In genomic region chr9:100219347-100219746, GRCh38 we compare ENCODE assay signal across 16 cellular contexts.
A peak's percentile ranks its signal among the peaks of the same experiment; 100 is the strongest.
DNase-seq lines count a peak whose midpoint lies in the region; ATAC-seq, FAIRE-seq and TF ChIP-seq lines count a peak whose summit lies in the region.
"Had no signal": no experiment of that assay in that cellular context is flagged by ENCODE, and none has a peak within 500 bp of the region (broad histone marks: within the 10 kb centered on the region; RNA-seq: fewer than 3 reads in every experiment).

No MANE protein-coding gene starts in this region.

- no peak overlapping the region for H2AFZ ChIP-seq in mammary epithelial cell (ENCODE audit: low read depth, low read length)

- no peaks in the 10 kb centered on the region for H4K20me1 ChIP-seq in mammary epithelial cell (ENCODE audit: insufficient read depth, low read length)

- no TSS peak for BruUV-seq in mammary epithelial cell (replicated peaks; lab: Mats Ljungman, UMichigan)

- intact Hi-C loops in mammary epithelial cell (cut with micrococcal nuclease): loop anchor here (5.0 kb wide), 2 partner anchors 412 to 952 kb away; no protein-coding TSS in a partner anchor
- intact Hi-C loops in head of caudate nucleus (cut with DNase I): loop anchor here (10.0 kb wide), 1 partner anchor 185 kb away; no protein-coding TSS in a partner anchor

- H3K79me2 ChIP-seq in mammary epithelial cell (ENCODE audit: insufficient read depth, low read length): no peaks in the 10 kb centered on the region

- DNase-seq in GM12891 (ENCODE audit: insufficient read length, low spot score): no peak
- DNase-seq in mammary epithelial cell: no peak
- no peak for DNase-seq in NCI-H187 (lab: John Stamatoyannopoulos, UW)
- DNase-seq in head of caudate nucleus: no peak
- no peak for DNase-seq in GM19238 (ENCODE audit: insufficient read length, low spot score)
- DNase-seq: activated CD4-positive, alpha-beta T cell treated with anti-CD3 and anti-CD28 coated beads, Interleukin-2, amount 50 U/mL, for 48 hours; activated naive CD8-positive, alpha-beta T cell treated with anti-CD3 and anti-CD28 coated beads, Interleukin-2, amount 50 U/mL, for 24 hours; EL; naive thymus-derived CD8-positive, alpha-beta T cell; NCI-H1105; NCI-H748 treated with DMSO at 0.1 percent for 48 hours; uterus had no signal

- in situ Hi-C loops in mammary epithelial cell (cut with MboI; ENCODE audit: low sequenced_read_pairs in 2 of 2): loop anchor here (10.0 to 25.0 kb wide), 2 partner anchors 182 to 195 kb away; no protein-coding TSS in a partner anchor

- TF ChIP-seq POLR2A in GM12891 (IDR thresholded peaks at IDR 0.05; ENCODE audit: low read depth, low read length): no peak

- H3K27me3 ChIP-seq in mammary epithelial cell (ENCODE audit: insufficient read depth, low read length): no peaks in the 10 kb centered on the region
- H3K27me3 ChIP-seq: uterus had no signal

- dilution Hi-C loops in mammary epithelial cell (cut with HindIII; ENCODE audit: low sequenced_read_pairs): no loop called here

- no peak overlapping the region for H3K27ac ChIP-seq in mammary epithelial cell (ENCODE audit: insufficient read depth, low read depth, low read length)
- H3K27ac ChIP-seq: uterus had no signal

- no peak for FAIRE-seq in GM12891 (lab: Jason Lieb, UNC)
- FAIRE-seq: frontal cortex had no signal

- no peaks in the 10 kb centered on the region for H3K9me3 ChIP-seq in mammary epithelial cell (replicated peaks; ENCODE audit: insufficient read depth, low read length)
- H3K9me3 ChIP-seq: uterus had no signal

- H3K4me1 ChIP-seq in mammary epithelial cell (ENCODE audit: insufficient read depth, low read length): no peaks in the 10 kb centered on the region
- H3K4me1 ChIP-seq: uterus had no signal

- CTCF ChIA-PET in mammary epithelial cell (lab: Charles Lee; ENCODE audit: low non-redundant PET): no interaction called here

- no peak overlapping the region for H3K4me2 ChIP-seq in mammary epithelial cell (ENCODE audit: insufficient read depth, low read depth, low read length)

- peak; percentile 59 for ATAC-seq in GM19023 (IDR thresholded peaks at IDR 0.05; ENCODE audit: unreplicated experiment)
- peak; percentile 59 for ATAC-seq in HG02642 (IDR thresholded peaks at IDR 0.05; ENCODE audit: poor library complexity, unreplicated experiment)
- peak; percentile 73 for ATAC-seq in HG03571 (IDR thresholded peaks at IDR 0.05; ENCODE audit: unreplicated experiment)
- ATAC-seq: activated naive CD8-positive, alpha-beta T cell treated with anti-CD3 and anti-CD28 coated beads, Interleukin-2, amount 50 U/mL, for 24 hours; naive thymus-derived CD8-positive, alpha-beta T cell had no signal

- 100% methylated on average over 1 of the region's 1 CpG for WGBS in mammary epithelial cell (ENCODE audit: low coverage, missing lambda C conversion rate)

- H3K4me3 ChIP-seq in mammary epithelial cell (replicated peaks in 1 of 3; ENCODE audit: insufficient read depth in 1 of 3, low read depth in 2 of 3, low read length in 3 of 3): no peak overlapping the region
- H3K4me3 ChIP-seq: uterus had no signal

- H3K36me3 ChIP-seq in mammary epithelial cell (ENCODE audit: insufficient read depth, low read length): peaks cover 2% of the 10 kb centered on the region
- H3K36me3 ChIP-seq: uterus had no signal

- no peak overlapping the region for H3K9ac ChIP-seq in mammary epithelial cell (ENCODE audit: insufficient read depth, low read length)

- no peak for TF ChIP-seq CTCF in mammary epithelial cell (conservative IDR thresholded peaks at IDR 0.05 in 1 of 2, IDR thresholded peaks at IDR 0.05 in 1 of 2; ENCODE audit: extremely low read depth in 1 of 2, insufficient read depth in 1 of 2, low read depth in 1 of 2, low read length in 2 of 2)

TF ChIP-seq in GM12891, 5 proteins besides CTCF, POLR2A, EP300 and RAD21:
- TF ChIP-seq SPI1 (IDR thresholded peaks at IDR 0.05; ENCODE audit: low read depth, low read length) (peak; percentile 90), POLR2AphosphoS5 (IDR thresholded peaks at IDR 0.05; ENCODE audit: low read depth, low read length) (no peak)
